ENCODE assay signal across 1 cellular context in the genomic region with DNA sequence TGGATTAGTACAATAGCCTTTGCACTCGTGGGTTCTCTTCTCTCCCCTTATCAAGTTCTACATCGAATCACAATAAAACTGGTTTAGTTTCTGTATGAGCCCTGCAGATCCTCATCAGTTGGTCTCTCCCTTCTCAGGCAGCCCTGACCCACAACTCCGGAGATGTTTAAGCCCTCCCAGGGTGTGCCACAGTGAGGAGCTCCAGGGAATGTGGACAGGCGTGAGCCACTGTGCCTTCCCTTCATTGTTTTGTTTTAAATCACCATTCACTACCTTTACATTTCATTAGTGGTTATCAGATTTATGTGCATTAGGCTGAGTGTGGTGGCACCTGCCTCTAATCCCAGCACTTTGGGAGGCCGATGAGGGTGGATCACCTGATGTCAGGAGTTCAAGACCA.
TF ChIP-seq lines count a peak whose summit lies in the region.

No MANE protein-coding gene starts in this region.

TF ChIP-seq in WTC11, 78 proteins besides CTCF, POLR2A, EP300 and RAD21 (continued from another document):
- TF ChIP-seq, protein P1, sequence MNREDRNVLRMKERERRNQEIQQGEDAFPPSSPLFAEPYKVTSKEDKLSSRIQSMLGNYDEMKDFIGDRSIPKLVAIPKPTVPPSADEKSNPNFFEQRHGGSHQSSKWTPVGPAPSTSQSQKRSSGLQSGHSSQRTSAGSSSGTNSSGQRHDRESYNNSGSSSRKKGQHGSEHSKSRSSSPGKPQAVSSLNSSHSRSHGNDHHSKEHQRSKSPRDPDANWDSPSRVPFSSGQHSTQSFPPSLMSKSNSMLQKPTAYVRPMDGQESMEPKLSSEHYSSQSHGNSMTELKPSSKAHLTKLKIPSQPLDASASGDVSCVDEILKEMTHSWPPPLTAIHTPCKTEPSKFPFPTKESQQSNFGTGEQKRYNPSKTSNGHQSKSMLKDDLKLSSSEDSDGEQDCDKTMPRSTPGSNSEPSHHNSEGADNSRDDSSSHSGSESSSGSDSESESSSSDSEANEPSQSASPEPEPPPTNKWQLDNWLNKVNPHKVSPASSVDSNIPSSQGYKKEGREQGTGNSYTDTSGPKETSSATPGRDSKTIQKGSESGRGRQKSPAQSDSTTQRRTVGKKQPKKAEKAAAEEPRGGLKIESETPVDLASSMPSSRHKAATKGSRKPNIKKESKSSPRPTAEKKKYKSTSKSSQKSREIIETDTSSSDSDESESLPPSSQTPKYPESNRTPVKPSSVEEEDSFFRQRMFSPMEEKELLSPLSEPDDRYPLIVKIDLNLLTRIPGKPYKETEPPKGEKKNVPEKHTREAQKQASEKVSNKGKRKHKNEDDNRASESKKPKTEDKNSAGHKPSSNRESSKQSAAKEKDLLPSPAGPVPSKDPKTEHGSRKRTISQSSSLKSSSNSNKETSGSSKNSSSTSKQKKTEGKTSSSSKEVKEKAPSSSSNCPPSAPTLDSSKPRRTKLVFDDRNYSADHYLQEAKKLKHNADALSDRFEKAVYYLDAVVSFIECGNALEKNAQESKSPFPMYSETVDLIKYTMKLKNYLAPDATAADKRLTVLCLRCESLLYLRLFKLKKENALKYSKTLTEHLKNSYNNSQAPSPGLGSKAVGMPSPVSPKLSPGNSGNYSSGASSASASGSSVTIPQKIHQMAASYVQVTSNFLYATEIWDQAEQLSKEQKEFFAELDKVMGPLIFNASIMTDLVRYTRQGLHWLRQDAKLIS (CRISPR knock-in tag; IDR thresholded peaks at IDR 0.05; ENCODE audit: borderline replicate concordance) = no peak
- TF ChIP-seq, protein P2, sequence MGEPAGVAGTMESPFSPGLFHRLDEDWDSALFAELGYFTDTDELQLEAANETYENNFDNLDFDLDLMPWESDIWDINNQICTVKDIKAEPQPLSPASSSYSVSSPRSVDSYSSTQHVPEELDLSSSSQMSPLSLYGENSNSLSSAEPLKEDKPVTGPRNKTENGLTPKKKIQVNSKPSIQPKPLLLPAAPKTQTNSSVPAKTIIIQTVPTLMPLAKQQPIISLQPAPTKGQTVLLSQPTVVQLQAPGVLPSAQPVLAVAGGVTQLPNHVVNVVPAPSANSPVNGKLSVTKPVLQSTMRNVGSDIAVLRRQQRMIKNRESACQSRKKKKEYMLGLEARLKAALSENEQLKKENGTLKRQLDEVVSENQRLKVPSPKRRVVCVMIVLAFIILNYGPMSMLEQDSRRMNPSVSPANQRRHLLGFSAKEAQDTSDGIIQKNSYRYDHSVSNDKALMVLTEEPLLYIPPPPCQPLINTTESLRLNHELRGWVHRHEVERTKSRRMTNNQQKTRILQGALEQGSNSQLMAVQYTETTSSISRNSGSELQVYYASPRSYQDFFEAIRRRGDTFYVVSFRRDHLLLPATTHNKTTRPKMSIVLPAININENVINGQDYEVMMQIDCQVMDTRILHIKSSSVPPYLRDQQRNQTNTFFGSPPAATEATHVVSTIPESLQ (CRISPR knock-in tag; IDR thresholded peaks at IDR 0.05) = no peak
- TF ChIP-seq CREB1 (CRISPR knock-in tag; IDR thresholded peaks at IDR 0.05) (no peak), ZNF121 (CRISPR knock-in tag; IDR thresholded peaks at IDR 0.05) (no peak)
